ENCODE assay signal across 8 cellular contexts in genomic region chr2:118186110-118186857, GRCh38.
A peak's percentile ranks its signal among the peaks of the same experiment; 100 is the strongest.
DNase-seq lines count a peak whose midpoint lies in the region; ATAC-seq and TF ChIP-seq lines count a peak whose summit lies in the region.

No MANE protein-coding gene starts in this region.

- no peaks in the 10 kb centered on the region for H4K20me1 ChIP-seq in BLaER1

- H3K4me2 ChIP-seq in BLaER1, result peak overlapping the region; percentile 93

- DNase-seq in NCI-H524 (lab: John Stamatoyannopoulos, UW), result peak; percentile 58 to 80
- peak; percentile 78 to 85 for DNase-seq in activated CD4-positive, alpha-beta T cell treated with anti-CD3 and anti-CD28 coated beads, Interleukin-2, amount 50 U/mL, for 4 hours
- DNase-seq in dorsolateral prefrontal cortex, result peak; percentile 54 to 91 (median 87)
- DNase-seq in lower lobe of right lung, result peak; percentile 90
- DNase-seq in stimulated activated CD4-positive, alpha-beta T cell treated with anti-CD3 and anti-CD28 coated beads, TNF-alpha, amount 100 ng/mL, for 1 hour (ENCODE audit: low read depth in 3 of 3, low spot score in 1 of 3), result peak; percentile 57 to 80 (median 74)

- peak; percentile 76 for TF ChIP-seq POLR2A in GM19193 (IDR thresholded peaks at IDR 0.05; ENCODE audit: extremely low read depth, insufficient read depth, insufficient read length)

- peak; percentile 94 for ATAC-seq in HG03432 (IDR thresholded peaks at IDR 0.05; ENCODE audit: unreplicated experiment)
- peak; percentile 95 to 98 for ATAC-seq in lower lobe of right lung

- H3K27me3 ChIP-seq in BLaER1 (no peaks in the 10 kb centered on the region), dorsolateral prefrontal cortex (no peaks in the 10 kb centered on the region), lower lobe of right lung (ENCODE audit: low read depth) (no peaks in the 10 kb centered on the region)

- H3K9me3 ChIP-seq in BLaER1 (no peaks in the 10 kb centered on the region), lower lobe of right lung (no peaks in the 10 kb centered on the region)

- H3K36me3 ChIP-seq in BLaER1 (no peaks in the 10 kb centered on the region), lower lobe of right lung (no peaks in the 10 kb centered on the region)

- intact Hi-C loops in dorsolateral prefrontal cortex (cut with DNase I), result loop anchor here in 1 of 2 donors (5.0 to 10.0 kb wide), 2 partner anchors 99 to 141 kb away; partner anchors contain the start of gene INSIG2
- intact Hi-C loops in lower lobe of right lung (cut with DNase I), result no loop called here

- peak overlapping the region; percentile 88 for H3K27ac ChIP-seq in BLaER1
- H3K27ac ChIP-seq in dorsolateral prefrontal cortex, result peak overlapping the region in 54 of 59 donors; percentile 22 to 84 (median 68)
- peak overlapping the region; percentile 79 for H3K27ac ChIP-seq in lower lobe of right lung

- TF ChIP-seq CTCF in dorsolateral prefrontal cortex (IDR thresholded peaks at IDR 0.05 in 54 of 56, conservative IDR thresholded peaks at IDR 0.05 in 2 of 56; ENCODE audit: low read depth in 1 of 56, partially characterized antibody in 56 of 56), result peak in 40 of 56 donors; percentile 9 to 62 (median 38)
- TF ChIP-seq CTCF in lower lobe of right lung (IDR thresholded peaks at IDR 0.05), result no peak

- H3K4me3 ChIP-seq in BLaER1 (peak overlapping the region; percentile 70), dorsolateral prefrontal cortex (peak overlapping the region; percentile 45 to 84 (median 72)), lower lobe of right lung (peak overlapping the region; percentile 79)

- H3K4me1 ChIP-seq in BLaER1, result peaks cover 47% of the 10 kb centered on the region
- peaks cover 14% of the 10 kb centered on the region for H3K4me1 ChIP-seq in lower lobe of right lung

- peak overlapping the region; percentile 84 for H3K9ac ChIP-seq in BLaER1

Comparison
In these comparisons a context has a peak if more than half of its experiments do, and no peak if none do; other contexts are left out.
1. Peak in every context shown above with its lines: DNase-seq, ATAC-seq, H3K4me3 ChIP-seq and H3K27ac ChIP-seq.